8 cellular contexts compared by ENCODE assay signal in genomic region chrX:9464435-9465371, GRCh38. TPM values are rescaled to one million over a fixed set of nuclear protein-coding genes. Genes with fewer than 3 reads are reported as not detected.
DNase-seq lines count a peak whose midpoint lies in the region; ATAC-seq, FAIRE-seq and TF ChIP-seq lines count a peak whose summit lies in the region.

TBL1X (plus strand) TSS chrX:9465058; CDS start chrX:9653587, 188,529 bp downstream.

- H3K9me3 ChIP-seq in esophagus squamous epithelium (no peaks in the 10 kb centered on the region), testis (no peaks in the 10 kb centered on the region)

- peak; percentile 38 for FAIRE-seq in GM12891 (lab: Jason Lieb, UNC)

- no peaks in the 10 kb centered on the region for H3K36me3 ChIP-seq in esophagus squamous epithelium
- H3K36me3 ChIP-seq in testis (ENCODE audit: low read depth, missing control alignments), result no peaks in the 10 kb centered on the region

- peaks cover 0 to 13% (median 0%) of the 10 kb centered on the region in 3 donors for H3K27me3 Mint-ChIP-seq in naive B cell

- TF ChIP-seq POLR2A in GM12891 (IDR thresholded peaks at IDR 0.05; ENCODE audit: low read depth, low read length) (no peak), esophagus squamous epithelium (IDR thresholded peaks at IDR 0.05) (peak in 1 of 4 donors; percentile 19), testis (IDR thresholded peaks at IDR 0.05) (no peak)

- peak within 1 kb of the TSS; percentile 82 to 88 (median 86) for H3K27ac ChIP-seq in esophagus squamous epithelium
- peak within 1 kb of the TSS; percentile 70 to 81 for H3K27ac ChIP-seq in testis

- TF ChIP-seq CTCF in esophagus squamous epithelium (IDR thresholded peaks at IDR 0.05) (peak in 1 of 6 experiments; percentile 6), testis (IDR thresholded peaks at IDR 0.05) (no peak)

- H3K4me1 Mint-ChIP-seq in naive B cell, result peaks cover 33 to 53% (median 34%) of the 10 kb centered on the region in 3 donors

- peaks cover 0 to 4% (median 0%) of the 10 kb centered on the region in 7 donors for H3K9me3 Mint-ChIP-seq in naive B cell

- H3K27me3 ChIP-seq in esophagus squamous epithelium (no peaks in the 10 kb centered on the region), testis (no peaks in the 10 kb centered on the region)

- H3K4me3 ChIP-seq in esophagus squamous epithelium (peak within 1 kb of the TSS; percentile 62 to 79 (median 69)), testis (peak within 1 kb of the TSS; percentile 56 to 74)

- peak within 1 kb of the TSS; percentile 79 to 92 (median 88) for H3K4me3 Mint-ChIP-seq in naive B cell

- intact Hi-C loops in esophagus squamous epithelium (cut with DNase I), result loop anchor here (5.0 kb wide), 1 partner anchor 122 kb away; no protein-coding TSS in a partner anchor
- intact Hi-C loops in testis (cut with DNase I; ENCODE audit: low total_unique reads), result no loop called here

- peak; percentile 32 for DNase-seq in GM12891 (ENCODE audit: insufficient read length, low spot score)
- peak; percentile 1 for DNase-seq in NOMO-1 treated with DMSO at 0.1 percent for 48 hours (lab: John Stamatoyannopoulos, UW; ENCODE audit: unreplicated experiment)
- DNase-seq in activated T-cell treated with anti-CD3 and anti-CD28 coated beads, Interleukin-2, amount 50 U/mL, for 48 hours, result peak; percentile 58 to 73
- no peak for DNase-seq in esophagus squamous epithelium (lab: John Stamatoyannopoulos, UW)
- DNase-seq in naive B cell, result peak; percentile 50
- peak; percentile 67 for DNase-seq in testis
- DNase-seq in NCI-H1105 treated with DMSO at 0.1 percent for 48 hours (lab: John Stamatoyannopoulos, UW), result no peak

- H3K4me1 ChIP-seq in esophagus squamous epithelium (peaks cover 21 to 57% (median 23%) of the 10 kb centered on the region in 3 donors), testis (no peaks in the 10 kb centered on the region)

- ATAC-seq in HG02759 (IDR thresholded peaks at IDR 0.05; ENCODE audit: unreplicated experiment) (peak; percentile 54), naive B cell (ENCODE audit: low read depth in 2 of 2) (peak; percentile 27 to 35)

- WGBS in esophagus squamous epithelium, 2 donors, result no CpG with 5 or more reads among the region's 99 CpGs
- 8% methylated on average over 9 of the region's 99 CpGs; no CpG with 5 or more reads in 1 of the 2 donors for WGBS in testis, 2 donors

- peaks cover 0 to 8% of the 10 kb centered on the region in 2 donors for H3K36me3 Mint-ChIP-seq in naive B cell

- peak within 1 kb of the TSS; percentile 21 to 99 (median 94) for H3K27ac Mint-ChIP-seq in naive B cell

TF ChIP-seq in GM12891, 5 proteins besides CTCF, POLR2A, EP300 and RAD21:
- TF ChIP-seq TAF1 (IDR thresholded peaks at IDR 0.05; ENCODE audit: low read depth, low read length), result no peak
- no peak for TF ChIP-seq POU2F2 (IDR thresholded peaks at IDR 0.05; ENCODE audit: low read depth, low read length)
- TF ChIP-seq PAX5 (IDR thresholded peaks at IDR 0.05; ENCODE audit: insufficient read depth, low read length, severe bottlenecking), result no peak
- no peak for TF ChIP-seq SPI1 (IDR thresholded peaks at IDR 0.05; ENCODE audit: low read depth, low read length)
- TF ChIP-seq POLR2AphosphoS5 (IDR thresholded peaks at IDR 0.05; ENCODE audit: low read depth, low read length), result no peak

RNA-seq across cellular contexts. Expression of gene TBL1X, which starts in this region (rescaled TPM):
- 3.3 TPM for polyA plus RNA-seq in GM12891 (2012; ENCODE audit: low read depth, missing spikeins)
- total RNA-seq in esophagus squamous epithelium (10 to 100 TPM; 17.5 to 24.2 (median 21.8) TPM), testis (10 to 100 TPM; 48.1 to 69.2 TPM)
- polyA plus RNA-seq in naive B cell (ENCODE audit: low read depth in 6 of 6) (10 to 100 TPM; 14.0 to 26.8 (median 18.8) TPM), testis (ENCODE audit: insufficient read depth, low read depth, low replicate concordance) (24.0 TPM)

Comparison
In these comparisons a context has a peak if more than half of its experiments do, and no peak if none do; other contexts are left out.
1. DNase-seq: peak in GM12891 (single experiment), NOMO-1 treated with DMSO at 0.1 percent for 48 hours (single experiment), activated T-cell treated with anti-CD3 and anti-CD28 coated beads, Interleukin-2, amount 50 U/mL, for 48 hours (2 of 2), naive B cell (single experiment) and testis (single experiment); none in esophagus squamous epithelium (single experiment) and NCI-H1105 treated with DMSO at 0.1 percent for 48 hours (single experiment).